In the genomic region with DNA sequence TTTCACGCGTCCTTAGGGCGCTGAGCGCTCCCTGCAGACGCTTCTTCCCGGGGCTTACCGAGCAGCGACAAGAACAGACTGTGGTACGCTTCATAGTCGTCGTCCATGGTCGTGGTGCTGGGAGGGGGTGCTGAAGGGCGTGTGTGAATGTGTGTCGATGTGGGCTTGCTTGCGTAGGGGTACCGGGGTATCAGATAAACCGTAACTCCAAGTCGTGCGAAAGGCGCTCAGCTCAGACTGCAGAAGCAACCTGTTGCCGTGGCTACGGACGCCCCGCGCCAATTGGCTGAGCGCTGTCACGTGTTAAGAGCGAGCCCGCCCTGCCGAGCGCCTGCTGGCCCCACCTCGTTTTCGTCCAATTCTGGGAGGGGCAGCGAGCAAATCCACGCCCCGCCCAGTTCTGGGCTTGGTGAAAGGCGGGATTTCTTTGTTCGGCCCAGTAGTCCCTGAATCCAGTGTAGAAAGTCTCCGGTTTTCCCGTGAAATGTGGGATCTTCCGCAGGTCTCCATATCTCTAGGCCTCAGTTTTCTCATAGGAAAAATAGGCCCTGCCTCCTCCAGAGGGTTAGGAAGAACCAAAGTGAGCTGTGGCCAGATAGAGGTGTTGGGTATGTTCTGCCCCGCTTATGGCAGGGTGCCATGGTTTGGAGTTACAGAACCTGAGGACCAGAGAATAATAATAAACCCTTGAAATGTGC, we compare ENCODE assay signal across 8 cellular contexts. TPM values are rescaled to one million over a fixed set of nuclear protein-coding genes. Genes with fewer than 3 reads are reported as not detected.
DNase-seq lines count a peak whose midpoint lies in the region; ATAC-seq, FAIRE-seq and TF ChIP-seq lines count a peak whose summit lies in the region.

A gene (minus strand): TSS at position 255 of the 698 bp plus-strand sequence. CDS start 148 bp downstream, at position 107.

- no peak for TF ChIP-seq POLR2A in endothelial cell of umbilical vein (IDR thresholded peaks at IDR 0.05; ENCODE audit: low read depth, low read length)

- DNase-seq in AG09319 (ENCODE audit: extremely low read depth, low read depth) = peak; percentile 78
- DNase-seq in NCI-H748 treated with DMSO at 0.1 percent for 48 hours (lab: John Stamatoyannopoulos, UW) = peak; percentile 79
- DNase-seq in activated T-cell treated with anti-CD3 and anti-CD28 coated beads for 24 hours (ENCODE audit: low read depth) = peak; percentile 82
- peak; percentile 97 for DNase-seq in endothelial cell of umbilical vein (ENCODE audit: low read depth, low spot score)
- DNase-seq in midbrain (lab: John Stamatoyannopoulos, UW) = peak; percentile 98
- DNase-seq in stimulated activated CD8-positive, alpha-beta memory T cell treated with anti-CD3 and anti-CD28 coated beads, Interleukin-15, amount 100 ng/mL, for 1 hour (ENCODE audit: low read depth) = peak; percentile 67

- peak; percentile 94 for FAIRE-seq in endothelial cell of umbilical vein (lab: Jason Lieb, UNC)

- H3K36me3 ChIP-seq in endothelial cell of umbilical vein (ENCODE audit: control insufficient read depth in 2 of 2, extremely low read depth in 1 of 2, insufficient read depth in 2 of 2, low read length in 2 of 2) = peaks cover 10 to 14% of the 10 kb centered on the region in 2 experiments

- dilution Hi-C loops in endothelial cell of umbilical vein (cut with MboI; ENCODE audit: extremely low pct_ligation_motif_present, low sequenced_read_pairs) = no loop called here

- H3K27me3 ChIP-seq in endothelial cell of umbilical vein (ENCODE audit: control insufficient read depth in 2 of 2, insufficient read depth in 2 of 2, low read length in 2 of 2) = peaks cover 0 to 4% of the 10 kb centered on the region in 2 experiments

- no peaks in the 10 kb centered on the region for H4K20me1 ChIP-seq in endothelial cell of umbilical vein (replicated peaks; ENCODE audit: control insufficient read depth, extremely low read depth, insufficient read depth, low read length)

- intact Hi-C loops in endothelial cell of umbilical vein (cut with micrococcal nuclease) = loop anchor here (1.0 to 2.0 kb wide), 3 partner anchors 12 to 46 kb away; a partner anchor contains a TSS

- H3K4me3 ChIP-seq in endothelial cell of umbilical vein (replicated peaks in 1 of 3; ENCODE audit: insufficient read depth in 1 of 3, low read depth in 1 of 3, low read length in 3 of 3) = peak within 1 kb of the TSS; percentile 17 to 45 (median 40)

- H3K79me2 ChIP-seq in endothelial cell of umbilical vein (ENCODE audit: control insufficient read depth, insufficient read depth, low read length) = no peaks in the 10 kb centered on the region

- H3K9me3 ChIP-seq in endothelial cell of umbilical vein (replicated peaks; ENCODE audit: control insufficient read depth, insufficient read depth, low read length) = no peaks in the 10 kb centered on the region

- CTCF ChIA-PET in endothelial cell of umbilical vein (lab: Charles Lee) = interaction anchor here (0.8 to 3.6 kb wide), 12 partner anchors 10 to 223 kb away, joined by 3 to 27 read pairs (median 4); a partner anchor contains a TSS

- H3K9ac ChIP-seq in endothelial cell of umbilical vein (replicated peaks; ENCODE audit: extremely low read depth, insufficient read depth, low read length) = peak within 1 kb of the TSS; percentile 45

- TF ChIP-seq CTCF in AG09319 (IDR thresholded peaks at IDR 0.05; ENCODE audit: low read depth, low read length) = peak; percentile 12
- TF ChIP-seq CTCF in endothelial cell of umbilical vein (IDR thresholded peaks at IDR 0.05; ENCODE audit: extremely low read depth in 1 of 2, insufficient read depth in 1 of 2, low read depth in 1 of 2, low read length in 2 of 2) = no peak

- peaks cover 6% of the 10 kb centered on the region for H3K4me1 ChIP-seq in endothelial cell of umbilical vein (ENCODE audit: control insufficient read depth, extremely low read depth, insufficient read depth, low read length)

- H3K4me2 ChIP-seq in endothelial cell of umbilical vein (ENCODE audit: insufficient read depth, low read length) = peak within 1 kb of the TSS; percentile 82

- POLR2A ChIA-PET in endothelial cell of umbilical vein (lab: Charles Lee) = interaction anchor here (0.9 to 1.3 kb wide), 3 partner anchors 11 to 13 kb away, joined by 3 to 4 read pairs (median 3); a partner anchor contains a TSS

- H2AFZ ChIP-seq in endothelial cell of umbilical vein (ENCODE audit: low read depth, low read length) = peak within 1 kb of the TSS; percentile 76

- BruUV-seq in endothelial cell of umbilical vein (replicated peaks; lab: Mats Ljungman, UMichigan) = no TSS peak

- H3K27ac ChIP-seq in endothelial cell of umbilical vein (ENCODE audit: insufficient read depth, low read depth, low read length) = no peak within 1 kb of the TSS

- H3K9me1 ChIP-seq in endothelial cell of umbilical vein (replicated peaks; ENCODE audit: control insufficient read depth, extremely low read depth, insufficient read depth, low read length) = no peaks in the 10 kb centered on the region

- ATAC-seq in GM19035 (IDR thresholded peaks at IDR 0.05; ENCODE audit: unreplicated experiment) (peak; percentile 79), HG03378 (IDR thresholded peaks at IDR 0.05; ENCODE audit: unreplicated experiment) (peak; percentile 74)

TF ChIP-seq in endothelial cell of umbilical vein, 7 proteins besides CTCF, POLR2A, EP300 and RAD21:
- TF ChIP-seq POLR2AphosphoS5 (IDR thresholded peaks at IDR 0.05; ENCODE audit: insufficient read depth, low read depth, low read length) (peak; percentile 24), GATA2 (IDR thresholded peaks at IDR 0.05; ENCODE audit: insufficient read depth, insufficient read length, low read depth, low read length) (no peak), MYC (IDR thresholded peaks at IDR 0.05; ENCODE audit: low read depth, low read length) (no peak)
- TF ChIP-seq, protein P1, sequence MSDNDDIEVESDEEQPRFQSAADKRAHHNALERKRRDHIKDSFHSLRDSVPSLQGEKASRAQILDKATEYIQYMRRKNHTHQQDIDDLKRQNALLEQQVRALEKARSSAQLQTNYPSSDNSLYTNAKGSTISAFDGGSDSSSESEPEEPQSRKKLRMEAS (IDR thresholded peaks at IDR 0.05; ENCODE audit: insufficient read depth, insufficient read length) = peak; percentile 92
TF ChIP-seq in endothelial cell of umbilical vein: peak in this region for 2.

RNA-seq across cellular contexts. Expression of the gene that starts here (rescaled TPM):
- total RNA-seq in endothelial cell of umbilical vein = 0.25 and 0.49 TPM in 2 replicates
- 0.15 and 0.19 TPM in 2 replicates for polyA plus RNA-seq in endothelial cell of umbilical vein
- 0.05 and 0.10 TPM in 2 replicates for polyA plus RNA-seq in endothelial cell of umbilical vein (2011; cell fraction: cytosol; rRNA removed)
- polyA plus RNA-seq in endothelial cell of umbilical vein (2011; cell fraction: nucleus; rRNA removed) = 0.88 and 1.0 TPM in 2 replicates
- 0.12 and 0.14 TPM in 2 replicates for polyA plus RNA-seq in endothelial cell of umbilical vein (2012)
- polyA minus RNA-seq in endothelial cell of umbilical vein = 0.10 TPM in 1 of 2 replicates, not detected in the other
- not detected for polyA minus RNA-seq in endothelial cell of umbilical vein (2011; cell fraction: cytosol; rRNA and poly(A)+ RNA removed)
- 0.43 and 0.82 TPM in 2 replicates for polyA minus RNA-seq in endothelial cell of umbilical vein (2011; cell fraction: nucleus; rRNA and poly(A)+ RNA removed)
